Comparison of ENCODE assay signal across 18 cellular contexts in the genomic region with DNA sequence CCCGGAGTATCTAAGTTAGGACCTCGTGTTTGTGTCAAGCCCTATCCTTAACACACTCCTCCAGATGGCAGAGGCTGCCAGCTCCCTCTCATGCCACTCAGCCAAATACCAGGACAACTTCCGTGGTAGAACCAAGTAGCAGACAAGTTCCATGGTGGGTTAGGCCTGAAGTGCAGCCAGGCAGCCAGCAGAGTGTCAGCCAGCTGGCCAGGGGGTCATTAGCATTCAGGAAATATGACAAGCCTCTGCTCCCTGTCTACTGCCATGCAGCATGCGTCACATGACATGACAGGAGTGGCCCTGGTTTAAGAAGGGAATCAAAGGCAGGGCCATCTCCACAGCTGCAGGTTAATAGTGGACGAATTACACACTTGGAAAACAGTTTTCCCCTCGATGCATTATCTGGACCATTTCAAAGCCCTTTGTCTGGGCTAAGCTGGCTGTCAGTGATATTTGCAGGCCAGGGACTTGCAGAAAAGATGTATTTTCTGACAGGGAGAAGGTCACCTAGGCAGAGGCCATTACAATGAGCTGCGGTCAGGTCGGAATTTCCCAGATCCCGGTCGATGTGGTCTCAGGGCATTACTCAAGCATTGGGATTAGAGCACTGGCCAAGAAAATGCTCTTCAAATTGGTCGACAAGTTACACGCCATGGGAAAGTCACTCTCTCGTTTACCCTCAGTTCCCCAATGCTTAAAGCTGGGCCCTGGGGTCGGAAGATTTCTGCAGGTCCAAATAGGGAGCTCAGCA.
DNase-seq lines count a peak whose midpoint lies in the region; ATAC-seq, FAIRE-seq and TF ChIP-seq lines count a peak whose summit lies in the region.
"Had no signal": no experiment of that assay in that cellular context is flagged by ENCODE, and none has a peak within 500 bp of the region (broad histone marks: within the 10 kb centered on the region; RNA-seq: fewer than 3 reads in every experiment).

No MANE protein-coding gene starts in this region.

- no peaks in the 10 kb centered on the region for H3K4me1 ChIP-seq in naive thymus-derived CD4-positive, alpha-beta T cell (ENCODE audit: control insufficient read depth in 2 of 2, insufficient read depth in 2 of 2, low read length in 2 of 2)

- H3K9me3 Mint-ChIP-seq in naive thymus-derived CD4-positive, alpha-beta T cell, result peaks cover 0 to 15% (median 3%) of the 10 kb centered on the region in 11 donors
- H3K9me3 Mint-ChIP-seq: activated T-helper 1 cell treated with anti-CD3 and anti-CD28 coated beads, Interleukin-12 subunit alpha, Interleukin-12 subunit beta, Interleukin-2, Interleukin-4 antibody, amounts not matched to agents 30 ng/mL and 10 ng/mL and 1 ng/mL, durations not matched to agents 14 hours and 24 hours and 36 hours had no signal

- no peak overlapping the region for H3K27ac ChIP-seq in naive thymus-derived CD4-positive, alpha-beta T cell (ENCODE audit: low read depth, low read length)
- H3K27ac ChIP-seq: BLaER1 treated with 17β-estradiol and CSF1 and Interleukin-3, amounts not matched to agents 10 nM and 100 nM; skin epidermis had no signal

- peak; percentile 60 for DNase-seq in COLO668 (lab: John Stamatoyannopoulos, UW; ENCODE audit: unreplicated experiment)
- DNase-seq in H54 (ENCODE audit: insufficient read length, low spot score), result peak; percentile 21
- peak; percentile 43 for DNase-seq in SK-N-DZ (ENCODE audit: low spot score)
- peak; percentile 20 for DNase-seq in medulla oblongata (ENCODE audit: extremely low spot score)
- no peak for DNase-seq in activated CD4-positive, alpha-beta T cell treated with anti-CD3 and anti-CD28 coated beads, Interleukin-2, amount 50 U/mL, for 48 hours
- DNase-seq in naive thymus-derived CD4-positive, alpha-beta T cell, result no peak
- no peak for DNase-seq in T-helper 2 cell
- DNase-seq in hippocampal formation (lab: John Stamatoyannopoulos, UW), result no peak
- DNase-seq: activated CD4-positive, alpha-beta T cell treated with anti-CD3 and anti-CD28 coated beads, Interleukin-2, amount 50 U/mL, for 1 hour; aorta; H9; nephron progenitor cell; T-helper 17 cell had no signal

- ATAC-seq in naive thymus-derived CD4-positive, alpha-beta T cell, result no peak
- ATAC-seq: T-helper 17 cell had no signal

- no peak overlapping the region for H3K4me3 Mint-ChIP-seq in naive thymus-derived CD4-positive, alpha-beta T cell
- H3K4me3 Mint-ChIP-seq: activated T-helper 1 cell treated with anti-CD3 and anti-CD28 coated beads, Interleukin-12 subunit alpha, Interleukin-12 subunit beta, Interleukin-2, Interleukin-4 antibody, amounts not matched to agents 30 ng/mL and 10 ng/mL and 1 ng/mL, durations not matched to agents 14 hours and 24 hours and 36 hours; nephron progenitor cell; T-helper 17 cell had no signal

- POLR2A ChIA-PET in naive thymus-derived CD4-positive, alpha-beta T cell (lab: Charles Lee), result no interaction called here

- no peaks in the 10 kb centered on the region for H3K36me3 Mint-ChIP-seq in naive thymus-derived CD4-positive, alpha-beta T cell

- no peak for TF ChIP-seq POLR2A in H54 (IDR thresholded peaks at IDR 0.05; ENCODE audit: low read depth, low read length)

- intact Hi-C loops in naive thymus-derived CD4-positive, alpha-beta T cell (cut with micrococcal nuclease), result no loop called here

- H3K36me3 ChIP-seq in naive thymus-derived CD4-positive, alpha-beta T cell (ENCODE audit: control insufficient read depth in 2 of 3, insufficient read depth in 3 of 3, low read length in 3 of 3), result no peaks in the 10 kb centered on the region
- H3K36me3 ChIP-seq: BLaER1 treated with 17β-estradiol and CSF1 and Interleukin-3, amounts not matched to agents 10 nM and 100 nM had no signal

- H3K4me1 Mint-ChIP-seq in naive thymus-derived CD4-positive, alpha-beta T cell, result no peaks in the 10 kb centered on the region
- H3K4me1 Mint-ChIP-seq: T-helper 17 cell had no signal

- no peak overlapping the region for H3K4me3 ChIP-seq in naive thymus-derived CD4-positive, alpha-beta T cell (ENCODE audit: low read length)
- H3K4me3 ChIP-seq: BLaER1 treated with 17β-estradiol and CSF1 and Interleukin-3, amounts not matched to agents 10 nM and 100 nM; skin epidermis had no signal

- peaks cover 0 to 14% (median 0%) of the 10 kb centered on the region in 5 donors for H3K27me3 Mint-ChIP-seq in naive thymus-derived CD4-positive, alpha-beta T cell
- H3K27me3 Mint-ChIP-seq: T-helper 17 cell had no signal

- CTCF ChIA-PET in naive thymus-derived CD4-positive, alpha-beta T cell (lab: Charles Lee), result no interaction called here

- no peaks in the 10 kb centered on the region for H3K27me3 ChIP-seq in naive thymus-derived CD4-positive, alpha-beta T cell (ENCODE audit: control insufficient read depth in 2 of 2, insufficient read depth in 2 of 2, low read length in 2 of 2)
- H3K27me3 ChIP-seq: BLaER1 treated with 17β-estradiol and CSF1 and Interleukin-3, amounts not matched to agents 10 nM and 100 nM had no signal

- no peak overlapping the region for H3K27ac Mint-ChIP-seq in naive thymus-derived CD4-positive, alpha-beta T cell
- H3K27ac Mint-ChIP-seq: activated T-helper 1 cell treated with anti-CD3 and anti-CD28 coated beads, Interleukin-12 subunit alpha, Interleukin-12 subunit beta, Interleukin-2, Interleukin-4 antibody, amounts not matched to agents 30 ng/mL and 10 ng/mL and 1 ng/mL, durations not matched to agents 14 hours and 24 hours and 36 hours; H9; nephron progenitor cell; T-helper 17 cell had no signal

- H3K9me3 ChIP-seq in naive thymus-derived CD4-positive, alpha-beta T cell (ENCODE audit: control insufficient read depth in 2 of 3, low read length in 3 of 3), result no peaks in the 10 kb centered on the region
- H3K9me3 ChIP-seq: BLaER1 treated with 17β-estradiol and CSF1 and Interleukin-3, amounts not matched to agents 10 nM and 100 nM had no signal

- peak; percentile 57 for FAIRE-seq in H54 (lab: Jason Lieb, UNC)
- FAIRE-seq: G401.6, GM18507 had no signal

Comparison
In these comparisons a context has a peak if more than half of its experiments do, and no peak if none do; other contexts are left out.
1. DNase-seq: peak in COLO668 (single experiment), H54 (single experiment), SK-N-DZ (single experiment) and medulla oblongata (single experiment); none in activated CD4-positive, alpha-beta T cell treated with anti-CD3 and anti-CD28 coated beads, Interleukin-2, amount 50 U/mL, for 48 hours (0 of 2), naive thymus-derived CD4-positive, alpha-beta T cell (0 of 9), T-helper 2 cell (0 of 5) and hippocampal formation (0 of 2).